26 cellular contexts compared by ENCODE assay signal in genomic region chr20:53191957-53192356, GRCh38.
DNase-seq lines count a peak whose midpoint lies in the region; ATAC-seq, FAIRE-seq and TF ChIP-seq lines count a peak whose summit lies in the region.
"Had no signal": no experiment of that assay in that cellular context is flagged by ENCODE, and none has a peak within 500 bp of the region (broad histone marks: within the 10 kb centered on the region; RNA-seq: fewer than 3 reads in every experiment).

No MANE protein-coding gene starts in this region.

- 0% methylated on average over 2 of the region's 2 CpGs for whole genome bisulfite sequencing in K562 (ENCODE audit: insufficient coverage, low coverage, missing lambda C conversion rate)
- 88% methylated on average over 2 of the region's 2 CpGs; no CpG with 5 or more reads in 1 of the 2 experiments for WGBS in H1 (ENCODE audit: extremely low coverage in 1 of 2, insufficient coverage in 1 of 2, insufficient read length in 1 of 2, insufficient replicate concordance in 2 of 2, low coverage in 1 of 2, low lambda C conversion rate in 2 of 2, missing lambda C conversion rate in 1 of 2), 2 experiments

- H3K79me1 ChIP-seq in H1 (ENCODE audit: low read depth, low read length): no peaks in the 10 kb centered on the region

- no peak overlapping the region for H2BK12ac ChIP-seq in H1 (ENCODE audit: low read depth, low read length)

- FAIRE-seq in K562 (lab: Jason Lieb, UNC) (no peak), H1 (lab: Jason Lieb, UNC) (no peak)
- FAIRE-seq: A204.1, GM12878, GM12892, GM18507 had no signal

- H3K36me3 Mint-ChIP-seq in activated naive CD4-positive, alpha-beta T cell treated with anti-CD3 and anti-CD28 coated beads, Interleukin-2, amount 50 U/mL, for 72 hours: peaks cover 0 to 38% of the 10 kb centered on the region in 2 donors
- H3K36me3 Mint-ChIP-seq: CD14-positive monocyte; CD4-positive, alpha-beta memory T cell; CD4-positive, CD25-positive, alpha-beta regulatory T cell; CD8-positive, alpha-beta memory T cell had no signal

- no peak overlapping the region for H3K9ac ChIP-seq in K562 (ENCODE audit: insufficient read depth in 1 of 2, low read depth in 2 of 2, low read length in 2 of 2)
- H3K9ac ChIP-seq in H1 (replicated peaks in 1 of 4; ENCODE audit: extremely low read depth in 1 of 4, low read depth in 3 of 4, low read length in 3 of 4): no peak overlapping the region
- H3K9ac ChIP-seq: BLaER1 had no signal

- CTCF ChIA-PET in K562 (lab: Yijun Ruan, JAX; ENCODE audit: low intra/inter-chr PET ratio) (no interaction called here), H1 (lab: Charles Lee; ENCODE audit: partially characterized antibody) (interaction anchor here (6.5 kb wide), 1 partner anchor 25 kb away, joined by 31 read pairs; no protein-coding TSS in a partner anchor)

- H2AFZ ChIP-seq in K562 (ENCODE audit: low read depth, low read length) (no peak overlapping the region), H1 (ENCODE audit: low read length) (no peak overlapping the region)

- no peak overlapping the region for H2BK20ac ChIP-seq in H1 (ENCODE audit: low read length)

- H3K27ac ChIP-seq in K562 (ENCODE audit: extremely low read depth, low read depth, low read length) (no peak overlapping the region), H1 (ENCODE audit: low read depth, low read length) (no peak overlapping the region)
- H3K27ac ChIP-seq: BLaER1 had no signal

- H3K9me1 ChIP-seq in K562 (ENCODE audit: control insufficient read depth, insufficient read depth, low read length): no peaks in the 10 kb centered on the region

- no peak overlapping the region for H2BK5ac ChIP-seq in H1 (ENCODE audit: low read depth, low read length)

- H4K8ac ChIP-seq in H1 (ENCODE audit: extremely low read depth, insufficient read depth, low read length): no peak overlapping the region

- no peak overlapping the region for H3K4me3 ChIP-seq in K562
- H3K4me3 ChIP-seq in H1 (ENCODE audit: extremely low read depth in 1 of 4, insufficient read depth in 2 of 4, low read depth in 3 of 4, low read length in 4 of 4): no peak overlapping the region
- H3K4me3 ChIP-seq: BLaER1, GM12878 had no signal

- DNase-seq in activated naive CD4-positive, alpha-beta T cell treated with anti-CD3 and anti-CD28 coated beads, Interleukin-2, amount 50 U/mL, for 72 hours (ENCODE audit: low spot score in 2 of 2): no peak
- DNase-seq in activated naive CD4-positive, alpha-beta T cell treated with anti-CD3 and anti-CD28 coated beads, Interleukin-2, amount 50 U/mL, for 16 hours: no peak
- DNase-seq in K562 (ENCODE audit: extremely low read depth in 1 of 4, low spot score in 3 of 4): no peak
- DNase-seq in H1 (ENCODE audit: low read depth in 1 of 2, low spot score in 2 of 2): no peak
- DNase-seq: 8988T; ACHN; BE2C; C1 segment of cervical spinal cord; CD4-positive, alpha-beta memory T cell; CD4-positive, CD25-positive, alpha-beta regulatory T cell; CD8-positive, alpha-beta memory T cell; COR-L47; DMS 273 treated with DMSO at 0.1 percent for 48 hours; DMS153; DMS53; DMS79; DND-41; EL; GDM1 had no signal

- H2AK5ac ChIP-seq in H1 (ENCODE audit: low read depth, low read length): no peak overlapping the region

- no peak overlapping the region for H2BK15ac ChIP-seq in H1 (ENCODE audit: low read length)

- no peaks in the 10 kb centered on the region for H3K23me2 ChIP-seq in H1 (ENCODE audit: low read depth, low read length)

- in situ Hi-C loops in K562 (cut with MboI): no loop called here

- no peak overlapping the region for H4K91ac ChIP-seq in H1 (replicated peaks; ENCODE audit: insufficient read length, low read length)

- POLR2A ChIA-PET in K562 (lab: Yijun Ruan, JAX): interaction anchor here (0.7 kb wide), 1 partner anchor 327 kb away, joined by 3 read pairs; no protein-coding TSS in a partner anchor
- POLR2A ChIA-PET in H1 (lab: Charles Lee; ENCODE audit: partially characterized antibody): no interaction called here

- TF ChIP-seq CTCF in K562 (IDR thresholded peaks at IDR 0.05 in 2 of 3, conservative IDR thresholded peaks at IDR 0.05 in 1 of 3; ENCODE audit: insufficient read depth in 2 of 3, low read depth in 1 of 3, low read length in 3 of 3): no peak
- no peak for TF ChIP-seq CTCF in H1 (IDR thresholded peaks at IDR 0.05; ENCODE audit: control extremely low read depth in 1 of 3, insufficient read depth in 1 of 3, low read depth in 1 of 3, low read length in 3 of 3)

- no peak overlapping the region for H4K5ac ChIP-seq in H1 (ENCODE audit: insufficient read length, low read depth, low read length)

- H3K4me1 ChIP-seq in K562 (replicated peaks in 1 of 2; ENCODE audit: control insufficient read depth in 2 of 2, insufficient read depth in 2 of 2, low read length in 2 of 2) (peaks cover 0 to 6% of the 10 kb centered on the region in 2 experiments; a peak in 1 of 5 replicates), H1 (replicated peaks in 1 of 4; ENCODE audit: control insufficient read depth in 3 of 4, insufficient read depth in 4 of 4, low read length in 3 of 4) (peaks cover 0 to 2% (median 0%) of the 10 kb centered on the region in 4 experiments; a peak in 1 of 7 replicates)

- intact Hi-C loops in K562 (cut with micrococcal nuclease): no loop called here

- no peak overlapping the region for H3K4me2 ChIP-seq in K562 (ENCODE audit: insufficient read depth, low read length)
- no peak overlapping the region for H3K4me2 ChIP-seq in H1 (ENCODE audit: insufficient read depth in 1 of 2, low read depth in 2 of 2, low read length in 2 of 2)
- H3K4me2 ChIP-seq: BLaER1 had no signal

- BruUV-seq in K562 (replicated peaks; lab: Mats Ljungman, UMichigan): no TSS peak

- no peak overlapping the region for H3K23ac ChIP-seq in H1 (ENCODE audit: insufficient read length)

- TF ChIP-seq EP300 in K562 (IDR thresholded peaks at IDR 0.05; ENCODE audit: low read length): no peak
- TF ChIP-seq EP300 in H1 (IDR thresholded peaks at IDR 0.05; ENCODE audit: borderline replicate concordance in 1 of 2, low read depth in 2 of 2, low read length in 2 of 2): no peak

- ATAC-seq in activated naive CD4-positive, alpha-beta T cell treated with anti-CD3 and anti-CD28 coated beads, Interleukin-2, amount 50 U/mL, for 72 hours: no peak
- no peak for ATAC-seq in K562
- no peak for ATAC-seq in HG02884 (IDR thresholded peaks at IDR 0.05; ENCODE audit: unreplicated experiment)
- ATAC-seq: GM12878 had no signal

- TF ChIP-seq POLR2A in K562 (conservative IDR thresholded peaks at IDR 0.05): no peak
- no peak for TF ChIP-seq POLR2A in H1 (IDR thresholded peaks at IDR 0.05; ENCODE audit: control extremely low read depth in 1 of 2, low read depth in 2 of 2, low read length in 2 of 2)

- H3K27me3 ChIP-seq in K562 (ENCODE audit: control insufficient read depth in 2 of 2, insufficient read depth in 2 of 2, low read length in 2 of 2): peaks cover 0 to 7% of the 10 kb centered on the region in 2 experiments; a peak in 1 of 5 replicates
- H3K27me3 ChIP-seq in H1 (replicated peaks in 1 of 4; ENCODE audit: control insufficient read depth in 3 of 4, extremely low read depth in 1 of 4, insufficient read depth in 3 of 4, low read length in 3 of 4): no peaks in the 10 kb centered on the region
- H3K27me3 ChIP-seq: BE2C, BLaER1 had no signal

- no peak overlapping the region for H3K4ac ChIP-seq in H1 (replicated peaks; ENCODE audit: insufficient read length, low read depth, low read length)

- H3K56ac ChIP-seq in H1 (replicated peaks; ENCODE audit: insufficient read length, low read depth, low read length): no peak overlapping the region

- no peaks in the 10 kb centered on the region for H3K9me3 Mint-ChIP-seq in activated naive CD4-positive, alpha-beta T cell treated with anti-CD3 and anti-CD28 coated beads, Interleukin-2, amount 50 U/mL, for 72 hours
- H3K9me3 Mint-ChIP-seq: CD14-positive monocyte; CD4-positive, alpha-beta memory T cell; CD8-positive, alpha-beta memory T cell had no signal

- peak overlapping the region; percentile 19 to 68 for H3K27ac Mint-ChIP-seq in activated naive CD4-positive, alpha-beta T cell treated with anti-CD3 and anti-CD28 coated beads, Interleukin-2, amount 50 U/mL, for 72 hours
- H3K27ac Mint-ChIP-seq: CD14-positive monocyte; CD4-positive, CD25-positive, alpha-beta regulatory T cell; CD8-positive, alpha-beta memory T cell had no signal

- H3K14ac ChIP-seq in H1 (ENCODE audit: insufficient read length): no peak overlapping the region

- H4K20me1 ChIP-seq in K562 (replicated peaks; ENCODE audit: control insufficient read depth, insufficient read depth, low read length) (no peaks in the 10 kb centered on the region), H1 (replicated peaks in 1 of 2; ENCODE audit: control insufficient read depth in 1 of 2, insufficient read depth in 2 of 2, low read length in 2 of 2) (no peaks in the 10 kb centered on the region)
- H4K20me1 ChIP-seq: BLaER1 had no signal

- no peak overlapping the region for H2BK120ac ChIP-seq in H1 (replicated peaks; ENCODE audit: low read depth, low read length)

- no peaks in the 10 kb centered on the region for H3K36me3 ChIP-seq in K562 (ENCODE audit: control insufficient read depth, insufficient read depth, low read length)
- H3K36me3 ChIP-seq in H1 (ENCODE audit: control insufficient read depth in 2 of 4, insufficient read depth in 4 of 4, low read length in 3 of 4): no peaks in the 10 kb centered on the region
- H3K36me3 ChIP-seq: BE2C, BLaER1 had no signal

- H3K9me3 ChIP-seq in K562 (replicated peaks; ENCODE audit: control insufficient read depth, insufficient read depth, low read depth, low read length) (no peaks in the 10 kb centered on the region), H1 (ENCODE audit: insufficient read depth in 2 of 2, low read depth in 1 of 2, low read length in 1 of 2) (no peaks in the 10 kb centered on the region)
- H3K9me3 ChIP-seq: BE2C, BLaER1 had no signal

- H3K18ac ChIP-seq in H1 (ENCODE audit: extremely low read depth, low read length): no peak overlapping the region

- H3K79me2 ChIP-seq in K562 (ENCODE audit: control insufficient read depth, insufficient read depth, low read length) (no peaks in the 10 kb centered on the region), H1 (ENCODE audit: control insufficient read depth in 1 of 2, insufficient read depth in 2 of 2, low read length in 2 of 2) (no peaks in the 10 kb centered on the region)

- TF ChIP-seq RAD21 in K562 (CRISPR knock-in tag; conservative IDR thresholded peaks at IDR 0.05 in 1 of 2, IDR thresholded peaks at IDR 0.05 in 1 of 2): no peak
- no peak for TF ChIP-seq RAD21 in H1 (IDR thresholded peaks at IDR 0.05 in 1 of 2, conservative IDR thresholded peaks at IDR 0.05 in 1 of 2; ENCODE audit: low read depth in 2 of 2, low read length in 2 of 2)

TF ChIP-seq in K562, 482 proteins besides CTCF, POLR2A, EP300 and RAD21 (continues in another document):
- TF ChIP-seq ZNF316 (IDR thresholded peaks at IDR 0.05) (no peak), ZSCAN32 (CRISPR knock-in tag; IDR thresholded peaks at IDR 0.05) (no peak), KDM1A (IDR thresholded peaks at IDR 0.05) (peak; percentile 15 to 74; a peak in 2 of 4 replicates), BCOR (IDR thresholded peaks at IDR 0.05) (peak; percentile 94), ADNP (tag; IDR thresholded peaks at IDR 0.05) (peak; percentile 69)

TF ChIP-seq in H1, 55 proteins besides CTCF, POLR2A, EP300 and RAD21 (continues in another document):
- TF ChIP-seq KDM1A (IDR thresholded peaks at IDR 0.05; ENCODE audit: borderline replicate concordance, low read length): peak; percentile 80
- TF ChIP-seq TAF7 (optimal IDR thresholded peaks at IDR 0.05; ENCODE audit: borderline replicate concordance, low read depth, low read length): no peak
- TF ChIP-seq CHD1 (IDR thresholded peaks at IDR 0.05; ENCODE audit: low read depth, low read length): no peak
